Comparison of ENCODE assay signal across 8 cellular contexts in the genomic region with DNA sequence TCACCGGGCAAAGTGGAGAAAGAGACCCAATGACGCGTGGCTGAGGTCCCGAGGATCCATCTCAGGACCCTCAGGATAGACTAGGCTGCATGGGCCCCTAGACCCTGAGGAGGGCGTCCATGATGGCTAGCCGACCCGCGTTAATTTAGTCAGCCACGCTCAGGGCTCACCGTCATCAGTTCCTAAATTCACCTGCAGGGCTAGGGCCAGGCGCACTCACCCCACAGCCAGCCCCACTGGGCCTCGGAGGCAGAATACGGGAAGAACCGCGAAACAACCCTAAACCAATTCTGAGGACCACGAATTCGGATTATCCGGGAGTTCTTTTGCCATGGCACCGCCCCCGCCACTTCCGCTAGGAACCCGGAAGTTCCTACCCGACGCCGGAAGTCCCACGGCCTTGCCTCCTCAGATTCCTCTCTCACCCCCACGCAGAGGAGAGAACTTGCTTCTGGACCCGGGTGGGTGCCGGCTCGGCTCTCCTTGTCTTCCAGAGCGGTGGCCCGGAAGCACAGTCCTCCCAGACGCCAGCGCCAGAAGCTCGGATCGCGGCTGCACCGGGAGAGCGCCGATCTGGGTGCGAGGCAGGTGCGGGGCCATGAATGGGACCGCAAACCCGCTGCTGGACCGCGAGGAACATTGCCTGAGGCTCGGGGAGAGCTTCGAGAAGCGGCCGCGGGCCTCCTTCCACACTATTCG. TPM values are rescaled to one million over a fixed set of nuclear protein-coding genes. Genes with fewer than 3 reads are reported as not detected.
A peak's percentile ranks its signal among the peaks of the same experiment; 100 is the strongest.
DNase-seq lines count a peak whose midpoint lies in the region; ATAC-seq and TF ChIP-seq lines count a peak whose summit lies in the region.

A gene (plus strand): TSS at position 417 of the 699 bp plus-strand sequence. CDS start 182 bp downstream, at position 599.
A gene with protein sequence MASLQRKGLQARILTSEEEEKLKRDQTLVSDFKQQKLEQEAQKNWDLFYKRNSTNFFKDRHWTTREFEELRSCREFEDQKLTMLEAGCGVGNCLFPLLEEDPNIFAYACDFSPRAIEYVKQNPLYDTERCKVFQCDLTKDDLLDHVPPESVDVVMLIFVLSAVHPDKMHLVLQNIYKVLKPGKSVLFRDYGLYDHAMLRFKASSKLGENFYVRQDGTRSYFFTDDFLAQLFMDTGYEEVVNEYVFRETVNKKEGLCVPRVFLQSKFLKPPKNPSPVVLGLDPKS (minus strand): TSS at position 363 of the 699 bp plus-strand sequence. CDS start 1,033 bp downstream, outside the sequence.

- H2AFZ ChIP-seq in DND-41 (ENCODE audit: low read depth, low read length), result peak within 1 kb of the TSS; percentile 81

- H3K4me3 ChIP-seq in DND-41 (ENCODE audit: low read depth in 1 of 2, low read length in 2 of 2) (peak within 1 kb of the TSS; percentile 57 to 81), fibroblast of villous mesenchyme (ENCODE audit: low read depth, low read length) (peak within 1 kb of the TSS; percentile 92), stomach smooth muscle (ENCODE audit: low read length in 2 of 2) (peak within 1 kb of the TSS; percentile 91 to 97)

- peak; percentile 88 for DNase-seq in DND-41
- peak; percentile 70 to 80 for DNase-seq in SHP77 (lab: John Stamatoyannopoulos, UW)
- DNase-seq in activated effector memory CD4-positive, alpha-beta T cell treated with Interleukin-2 at 50 U/mL for 16 hours, result peak; percentile 83
- peak; percentile 77 for DNase-seq in fibroblast of villous mesenchyme (ENCODE audit: low read depth)
- peak; percentile 67 for DNase-seq in neural crest cell (ENCODE audit: low read depth, low spot score)

- no peaks in the 10 kb centered on the region for H3K27me3 ChIP-seq in DND-41 (ENCODE audit: insufficient read depth, low read length, poor library complexity)
- no peaks in the 10 kb centered on the region for H3K27me3 ChIP-seq in stomach smooth muscle (ENCODE audit: control insufficient read depth in 1 of 2, insufficient read depth in 2 of 2, low read length in 2 of 2)

- peak; percentile 30 for TF ChIP-seq CTCF in DND-41 (IDR thresholded peaks at IDR 0.05; ENCODE audit: borderline replicate concordance, extremely low read depth, low read length, poor library complexity, severe bottlenecking)
- peak; percentile 35 for TF ChIP-seq CTCF in fibroblast of villous mesenchyme (IDR thresholded peaks at IDR 0.05; ENCODE audit: insufficient read depth, low read depth, low read length)
- peak; percentile 44 for TF ChIP-seq CTCF in neural crest cell (conservative IDR thresholded peaks at IDR 0.05)

- H3K4me1 ChIP-seq in DND-41 (ENCODE audit: insufficient read depth, low read length), result peaks cover 58% of the 10 kb centered on the region
- H3K4me1 ChIP-seq in stomach smooth muscle (ENCODE audit: control insufficient read depth, insufficient read depth, low read length), result peaks cover 14% of the 10 kb centered on the region

- peaks cover 15% of the 10 kb centered on the region; the same call in 1 of the 2 replicates for H4K20me1 ChIP-seq in DND-41 (ENCODE audit: insufficient read depth, low read length)

- H3K9ac ChIP-seq in DND-41 (ENCODE audit: low read depth, low read length) (peak within 1 kb of the TSS; percentile 72), stomach smooth muscle (ENCODE audit: low read length in 2 of 2) (peak within 1 kb of the TSS; percentile 85 to 91)

- peak within 1 kb of the TSS; percentile 99 for H3K27ac Mint-ChIP-seq in neural crest cell (ENCODE audit: unreplicated experiment)

- H3K9me3 Mint-ChIP-seq in neural crest cell, result no peaks in the 10 kb centered on the region

- H3K4me3 Mint-ChIP-seq in neural crest cell, result peak within 1 kb of the TSS; percentile 99

- H3K27ac ChIP-seq in DND-41 (ENCODE audit: low read length), result peak within 1 kb of the TSS; percentile 78
- H3K27ac ChIP-seq in KOPT-K1 (ENCODE audit: low read depth, low read length, poor library complexity, severe bottlenecking), result peak within 1 kb of the TSS; percentile 69
- peak within 1 kb of the TSS; percentile 66 for H3K27ac ChIP-seq in stomach smooth muscle (ENCODE audit: low read length)

- H3K79me2 ChIP-seq in DND-41 (ENCODE audit: insufficient read depth, low read length), result peaks cover 76% of the 10 kb centered on the region

- ATAC-seq in DND-41 (ENCODE audit: insufficient read depth, low read depth), result peak; percentile 90
- peak; percentile 90 for ATAC-seq in GM21737 (IDR thresholded peaks at IDR 0.05; ENCODE audit: unreplicated experiment)

- H3K4me2 ChIP-seq in DND-41 (ENCODE audit: insufficient read depth, low read length), result peak within 1 kb of the TSS; percentile 87

- H3K27me3 Mint-ChIP-seq in neural crest cell (ENCODE audit: low read depth), result no peaks in the 10 kb centered on the region

- H3K36me3 Mint-ChIP-seq in neural crest cell (ENCODE audit: low read depth), result no peaks in the 10 kb centered on the region

- H3K9me3 ChIP-seq in DND-41 (ENCODE audit: insufficient read depth, low read length, severe bottlenecking) (no peaks in the 10 kb centered on the region), KOPT-K1 (ENCODE audit: insufficient read depth, low read length, poor library complexity, severe bottlenecking) (no peaks in the 10 kb centered on the region), stomach smooth muscle (ENCODE audit: control insufficient read depth in 2 of 2, low read length in 2 of 2) (no peaks in the 10 kb centered on the region)

- peaks cover 43% of the 10 kb centered on the region for H3K4me1 Mint-ChIP-seq in neural crest cell

- H3K36me3 ChIP-seq in DND-41 (ENCODE audit: insufficient read depth, low read length) (peaks cover 45% of the 10 kb centered on the region), KOPT-K1 (ENCODE audit: insufficient read depth, low read length) (peaks cover 57% of the 10 kb centered on the region), stomach smooth muscle (ENCODE audit: control insufficient read depth in 2 of 2, insufficient read depth in 2 of 2, low read length in 2 of 2) (peaks cover 6 to 9% of the 10 kb centered on the region in 2 donors)

RNA-seq across cellular contexts. Expression of the first gene that starts in this region (rescaled TPM):
- total RNA-seq in fibroblast of villous mesenchyme (28.0 and 35.8 TPM in 2 replicates), neural crest cell (24.9 and 26.3 TPM in 2 replicates)

RNA-seq across cellular contexts. Expression of the second gene that starts in this region (rescaled TPM):
- 29.3 and 46.2 TPM in 2 replicates for total RNA-seq in fibroblast of villous mesenchyme
- total RNA-seq in neural crest cell, result 27.3 and 28.2 TPM in 2 replicates

Comparison
In these comparisons a context has a peak if more than half of its experiments do, and no peak if none do; other contexts are left out.
1. Peak in every context shown above with its lines: DNase-seq, ATAC-seq, H3K4me3 ChIP-seq and H3K27ac ChIP-seq.